Comparison of ENCODE assay signal across 12 cellular contexts in the genomic region with DNA sequence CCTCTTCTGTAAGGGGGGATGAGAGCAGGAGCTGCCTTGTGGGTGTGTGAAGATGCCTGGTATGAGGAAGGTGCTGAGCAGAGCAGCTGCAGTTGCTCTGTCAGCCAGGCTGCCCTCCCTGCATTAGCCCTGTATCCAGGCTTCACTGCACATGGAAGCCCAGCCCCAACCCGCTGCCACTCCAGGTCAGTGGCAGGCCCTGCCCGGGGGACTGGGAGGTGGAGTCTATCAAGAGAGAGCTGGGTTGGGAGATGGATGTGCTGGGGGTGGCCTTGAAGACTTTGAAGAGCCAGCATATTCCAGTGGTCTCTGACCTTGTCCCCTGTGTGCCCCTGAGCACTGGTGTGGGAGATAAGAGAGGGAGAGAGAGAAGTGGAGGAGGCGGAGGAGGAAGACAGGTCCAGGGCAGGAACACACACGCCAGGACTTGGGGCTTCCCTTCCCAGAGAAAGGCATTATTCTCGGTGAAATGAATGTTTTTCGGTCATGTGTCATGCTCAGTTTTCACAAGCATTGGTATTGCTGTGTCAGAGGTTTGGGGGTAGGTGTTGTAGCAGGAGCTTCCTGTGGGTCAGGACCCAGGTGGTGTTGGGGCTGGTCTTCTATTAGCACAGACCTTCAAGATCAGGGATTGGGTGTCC. TPM values are rescaled to one million over a fixed set of nuclear protein-coding genes. Genes with fewer than 3 reads are reported as not detected.
DNase-seq lines count a peak whose midpoint lies in the region; ATAC-seq and TF ChIP-seq lines count a peak whose summit lies in the region.
"Had no signal": no experiment of that assay in that cellular context is flagged by ENCODE, and none has a peak within 500 bp of the region (broad histone marks: within the 10 kb centered on the region; RNA-seq: fewer than 3 reads in every experiment).

No MANE protein-coding gene starts in this region.

- no peaks in the 10 kb centered on the region for H3K27me3 Mint-ChIP-seq in T-helper 2 cell treated with Interferon-gamma antibody and Interleukin-4, amounts not matched to agents 5 μg/mL and 100 μg/mL, for 36 hours (ENCODE audit: low read depth)
- no peaks in the 10 kb centered on the region for H3K27me3 Mint-ChIP-seq in effector memory CD8-positive, alpha-beta T cell

- no peak for DNase-seq in T-helper 2 cell treated with Interferon-gamma antibody and Interleukin-4, amounts not matched to agents 5 μg/mL and 100 μg/mL, for 36 hours (ENCODE audit: low spot score)
- no peak for DNase-seq in T-helper 2 cell
- no peak for DNase-seq in effector memory CD8-positive, alpha-beta T cell
- no peak for DNase-seq in psoas muscle
- DNase-seq in brain microvascular endothelial cell = no peak
- no peak for DNase-seq in activated CD4-positive, alpha-beta T cell treated with anti-CD3 and anti-CD28 coated beads, Interleukin-2, amount 50 U/mL, for 48 hours
- DNase-seq: ACHN; activated CD4-positive, alpha-beta T cell treated with anti-CD3 and anti-CD28 coated beads, Interleukin-2, amount 50 U/mL, for 1 hour; left lung had no signal

- peaks cover 11% of the 10 kb centered on the region for H3K79me2 ChIP-seq in OCI-LY1 (ENCODE audit: insufficient read depth, low read length)

- H3K27ac ChIP-seq in OCI-LY1 (ENCODE audit: low read depth, low read length, poor library complexity, severe bottlenecking) (no peak overlapping the region), psoas muscle (peak overlapping the region; percentile 92), brain microvascular endothelial cell (no peak overlapping the region)

- no peak for ATAC-seq in effector memory CD8-positive, alpha-beta T cell (replicated peaks)
- ATAC-seq in psoas muscle (no peak), HG03378 (IDR thresholded peaks at IDR 0.05; ENCODE audit: unreplicated experiment) (no peak)
- ATAC-seq: left lung, sciatic nerve had no signal

- H3K9me2 ChIP-seq in OCI-LY1 (ENCODE audit: low read depth, low read length) = no peaks in the 10 kb centered on the region

- no peaks in the 10 kb centered on the region for H4K20me1 ChIP-seq in OCI-LY1 (ENCODE audit: insufficient read depth, low read length)

- H3K36me3 ChIP-seq in OCI-LY1 (ENCODE audit: insufficient read depth, low read length) = peaks cover 66% of the 10 kb centered on the region
- peaks cover 3 to 60% of the 10 kb centered on the region in 2 donors for H3K36me3 ChIP-seq in psoas muscle (ENCODE audit: insufficient read depth in 1 of 2, low read depth in 1 of 2)
- H3K36me3 ChIP-seq in brain microvascular endothelial cell (replicated peaks) = peaks cover 53% of the 10 kb centered on the region

- no peaks in the 10 kb centered on the region for H3F3A ChIP-seq in OCI-LY1 (ENCODE audit: insufficient read depth, low read length)

- intact Hi-C loops in psoas muscle (cut with DNase I) = no loop called here

- 0 out of 2 replicates have a peak overlapping the region, but pooled peaks have one; percentile 90 for H3K4me2 ChIP-seq in OCI-LY1 (ENCODE audit: low read length)

- peaks cover 38% of the 10 kb centered on the region for H3K4me1 Mint-ChIP-seq in T-helper 2 cell treated with Interferon-gamma antibody and Interleukin-4, amounts not matched to agents 5 μg/mL and 100 μg/mL, for 36 hours (ENCODE audit: low read depth)
- peaks cover 16 to 37% of the 10 kb centered on the region in 2 donors for H3K4me1 Mint-ChIP-seq in effector memory CD8-positive, alpha-beta T cell (ENCODE audit: low read depth in 2 of 2)

- peak overlapping the region; percentile 74 for H3K27ac Mint-ChIP-seq in T-helper 2 cell treated with Interferon-gamma antibody and Interleukin-4, amounts not matched to agents 5 μg/mL and 100 μg/mL, for 36 hours
- H3K27ac Mint-ChIP-seq in effector memory CD8-positive, alpha-beta T cell = peak overlapping the region; percentile 96 to 98

- H3K4me3 Mint-ChIP-seq in T-helper 2 cell treated with Interferon-gamma antibody and Interleukin-4, amounts not matched to agents 5 μg/mL and 100 μg/mL, for 36 hours = peak overlapping the region; percentile 93
- peak overlapping the region; percentile 84 for H3K4me3 Mint-ChIP-seq in effector memory CD8-positive, alpha-beta T cell

- no peak overlapping the region; the same call in 1 of the 2 replicates for H3K9ac ChIP-seq in OCI-LY1 (ENCODE audit: low read length)

- no peaks in the 10 kb centered on the region for H3K27me3 ChIP-seq in OCI-LY1 (ENCODE audit: insufficient read depth, low read length)
- H3K27me3 ChIP-seq in psoas muscle (ENCODE audit: insufficient read depth in 3 of 3, low read length in 2 of 3) = no peaks in the 10 kb centered on the region
- H3K27me3 ChIP-seq in brain microvascular endothelial cell (replicated peaks) = no peaks in the 10 kb centered on the region
- H3K27me3 ChIP-seq: left lung had no signal

- WGBS in psoas muscle, 3 donors = 81 to 88% (median 83%) methylated on average over 5 to 6 of the region's 6 CpGs

- H3K9me3 ChIP-seq in OCI-LY1 (ENCODE audit: low read length) = no peaks in the 10 kb centered on the region
- H3K9me3 ChIP-seq in psoas muscle = no peaks in the 10 kb centered on the region
- H3K9me3 ChIP-seq: left lung had no signal

- H3K4me3 ChIP-seq in OCI-LY1 (ENCODE audit: low read depth, low read length, poor library complexity, severe bottlenecking) (peak overlapping the region; percentile 97), psoas muscle (no peak overlapping the region), brain microvascular endothelial cell (ENCODE audit: low read depth, low read length) (no peak overlapping the region)

- TF ChIP-seq CTCF in OCI-LY1 (IDR thresholded peaks at IDR 0.05; ENCODE audit: low read length) = no peak
- TF ChIP-seq CTCF in psoas muscle (IDR thresholded peaks at IDR 0.05) = no peak
- TF ChIP-seq CTCF in brain microvascular endothelial cell (IDR thresholded peaks at IDR 0.05; ENCODE audit: low read depth, low read length, missing control alignments) = no peak

- in situ Hi-C loops in brain microvascular endothelial cell (cut with HindIII; ENCODE audit: low pct_ligation_motif_present, low sequenced_read_pairs) = no loop called here

- H2AFZ ChIP-seq in OCI-LY1 (ENCODE audit: low read length) = no peak overlapping the region

- H3K36me3 Mint-ChIP-seq in T-helper 2 cell treated with Interferon-gamma antibody and Interleukin-4, amounts not matched to agents 5 μg/mL and 100 μg/mL, for 36 hours (ENCODE audit: low read depth) = peaks cover 58% of the 10 kb centered on the region
- H3K36me3 Mint-ChIP-seq in effector memory CD8-positive, alpha-beta T cell (ENCODE audit: insufficient read depth) = peaks cover 58% of the 10 kb centered on the region

- H3K9me3 Mint-ChIP-seq in T-helper 2 cell treated with Interferon-gamma antibody and Interleukin-4, amounts not matched to agents 5 μg/mL and 100 μg/mL, for 36 hours = no peaks in the 10 kb centered on the region
- no peaks in the 10 kb centered on the region for H3K9me3 Mint-ChIP-seq in effector memory CD8-positive, alpha-beta T cell

- H3K4me1 ChIP-seq in OCI-LY1 (ENCODE audit: insufficient read depth, low read length, severe bottlenecking) (peaks cover 24% of the 10 kb centered on the region), psoas muscle (peaks cover 18% of the 10 kb centered on the region)

RNA-seq across cellular contexts. Expression of a gene that starts 2.6 kb away (rescaled TPM):
- 100 to 1,000 TPM in 2 of 4 donors, 10 to 100 TPM in 2; 44.6 to 181 (median 89.4) TPM for total RNA-seq in psoas muscle
- polyA plus RNA-seq in psoas muscle = 100 to 1,000 TPM in 1 of 3 donors, 10 to 100 TPM in 2; 85.4 to 297 (median 85.9) TPM
